13 cellular contexts compared by ENCODE assay signal in genomic region chr2:239374896-239375277, GRCh38.
"Had no signal": no experiment of that assay in that cellular context is flagged by ENCODE, and none has a peak within 500 bp of the region (broad histone marks: within the 10 kb centered on the region; RNA-seq: fewer than 3 reads in every experiment).

No MANE protein-coding gene starts in this region.

- H3K27ac Mint-ChIP-seq: activated CD4-positive, alpha-beta memory T cell treated with anti-CD3 and anti-CD28 coated beads for 36 hours; activated T-helper 17 cell treated with anti-CD3 and anti-CD28 coated beads, Interleukin-2, amount 50 U/mL, for 72 hours; brain; stimulated activated naive B cell treated with anti-CD40 and anti-IgM and Interleukin-4, amounts not matched to agents 10 μg/mL and 1 μg/mL and 100 μg/mL, for 72 hours had no signal

- H3K4me1 ChIP-seq: psoas muscle had no signal

- H3K4me3 Mint-ChIP-seq: activated CD4-positive, alpha-beta memory T cell treated with anti-CD3 and anti-CD28 coated beads for 36 hours; activated T-helper 17 cell treated with anti-CD3 and anti-CD28 coated beads, Interleukin-2, amount 50 U/mL, for 72 hours; brain; neural crest cell; stimulated activated naive B cell treated with anti-CD40 and anti-IgM and Interleukin-4, amounts not matched to agents 10 μg/mL and 1 μg/mL and 100 μg/mL, for 72 hours had no signal

- DNase-seq: activated CD4-positive, alpha-beta memory T cell treated with anti-CD3 and anti-CD28 coated beads for 36 hours; activated naive CD4-positive, alpha-beta T cell; activated T-cell treated with anti-CD3 and anti-CD28 coated beads for 4 hours; central memory CD4-positive, alpha-beta T cell; esophagus squamous epithelium; stimulated activated naive B cell treated with anti-CD40 and anti-IgM and Interleukin-4, amounts not matched to agents 10 μg/mL and 1 μg/mL and 100 μg/mL, for 72 hours; SW 1271; thyroid gland had no signal

- H3K27ac ChIP-seq: coronary artery, esophagus squamous epithelium, psoas muscle, thyroid gland had no signal

- H3K36me3 ChIP-seq: thyroid gland had no signal

- H3K4me3 ChIP-seq: coronary artery, esophagus squamous epithelium, psoas muscle, thyroid gland had no signal

- H3K9me3 Mint-ChIP-seq: activated CD4-positive, alpha-beta memory T cell treated with anti-CD3 and anti-CD28 coated beads for 36 hours; activated T-helper 17 cell treated with anti-CD3 and anti-CD28 coated beads, Interleukin-2, amount 50 U/mL, for 72 hours; brain; neural crest cell; stimulated activated naive B cell treated with anti-CD40 and anti-IgM and Interleukin-4, amounts not matched to agents 10 μg/mL and 1 μg/mL and 100 μg/mL, for 72 hours had no signal

- H3K27me3 ChIP-seq: esophagus squamous epithelium, thyroid gland had no signal

- ATAC-seq: activated T-helper 17 cell treated with anti-CD3 and anti-CD28 coated beads, Interleukin-2, amount 50 U/mL, for 72 hours; stimulated activated naive B cell treated with anti-CD40 and anti-IgM and Interleukin-4, amounts not matched to agents 10 μg/mL and 1 μg/mL and 100 μg/mL, for 72 hours had no signal

- H3K9me3 ChIP-seq: esophagus squamous epithelium, psoas muscle, thyroid gland had no signal

- H3K27me3 Mint-ChIP-seq: activated CD4-positive, alpha-beta memory T cell treated with anti-CD3 and anti-CD28 coated beads for 36 hours; activated T-helper 17 cell treated with anti-CD3 and anti-CD28 coated beads, Interleukin-2, amount 50 U/mL, for 72 hours; brain; stimulated activated naive B cell treated with anti-CD40 and anti-IgM and Interleukin-4, amounts not matched to agents 10 μg/mL and 1 μg/mL and 100 μg/mL, for 72 hours had no signal
